ENCODE assay signal across 1 cellular context in the genomic region with DNA sequence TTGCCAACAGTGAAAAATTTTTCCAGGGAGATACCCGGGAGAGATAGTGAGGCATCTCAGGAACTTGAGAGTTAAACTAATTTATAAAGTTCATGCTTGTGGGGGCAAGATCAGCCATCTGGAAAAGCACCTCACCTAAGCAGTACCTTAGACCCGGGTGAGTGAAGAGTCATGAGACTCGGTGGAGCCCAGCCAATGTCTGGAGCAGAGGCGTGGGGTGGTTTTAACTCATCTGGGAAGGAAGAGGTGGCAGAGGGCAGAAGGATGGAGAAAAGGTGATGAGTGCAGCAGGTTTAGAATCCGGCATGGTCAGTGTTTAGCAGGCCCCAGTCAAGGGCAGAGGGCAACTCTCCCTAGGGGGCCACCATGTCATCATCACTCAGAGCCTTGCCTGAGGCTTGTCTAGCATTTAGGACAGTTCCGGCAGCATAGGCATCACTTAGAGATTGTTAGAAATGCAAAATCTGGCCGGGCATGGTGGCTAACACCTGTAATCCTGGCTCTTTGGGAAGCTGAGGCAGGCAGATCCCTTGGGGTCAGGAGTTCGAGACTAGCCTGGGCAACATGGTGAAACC.
TF ChIP-seq lines count a peak whose summit lies in the region.

No MANE protein-coding gene starts in this region.

TF ChIP-seq in IMR-90, 13 proteins besides CTCF, POLR2A, EP300 and RAD21:
- TF ChIP-seq CEBPB (IDR thresholded peaks at IDR 0.05; ENCODE audit: low read depth, low read length), result no peak
- TF ChIP-seq, protein P1, sequence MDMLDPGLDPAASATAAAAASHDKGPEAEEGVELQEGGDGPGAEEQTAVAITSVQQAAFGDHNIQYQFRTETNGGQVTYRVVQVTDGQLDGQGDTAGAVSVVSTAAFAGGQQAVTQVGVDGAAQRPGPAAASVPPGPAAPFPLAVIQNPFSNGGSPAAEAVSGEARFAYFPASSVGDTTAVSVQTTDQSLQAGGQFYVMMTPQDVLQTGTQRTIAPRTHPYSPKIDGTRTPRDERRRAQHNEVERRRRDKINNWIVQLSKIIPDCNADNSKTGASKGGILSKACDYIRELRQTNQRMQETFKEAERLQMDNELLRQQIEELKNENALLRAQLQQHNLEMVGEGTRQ (IDR thresholded peaks at IDR 0.05; ENCODE audit: low read depth, low read length), result no peak
- TF ChIP-seq NFE2L2 (IDR thresholded peaks at IDR 0.05; ENCODE audit: low read depth, low read length), result no peak
- TF ChIP-seq, protein P2, sequence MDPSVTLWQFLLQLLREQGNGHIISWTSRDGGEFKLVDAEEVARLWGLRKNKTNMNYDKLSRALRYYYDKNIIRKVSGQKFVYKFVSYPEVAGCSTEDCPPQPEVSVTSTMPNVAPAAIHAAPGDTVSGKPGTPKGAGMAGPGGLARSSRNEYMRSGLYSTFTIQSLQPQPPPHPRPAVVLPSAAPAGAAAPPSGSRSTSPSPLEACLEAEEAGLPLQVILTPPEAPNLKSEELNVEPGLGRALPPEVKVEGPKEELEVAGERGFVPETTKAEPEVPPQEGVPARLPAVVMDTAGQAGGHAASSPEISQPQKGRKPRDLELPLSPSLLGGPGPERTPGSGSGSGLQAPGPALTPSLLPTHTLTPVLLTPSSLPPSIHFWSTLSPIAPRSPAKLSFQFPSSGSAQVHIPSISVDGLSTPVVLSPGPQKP (IDR thresholded peaks at IDR 0.05; ENCODE audit: borderline replicate concordance, low read depth, low read length), result no peak
- no peak for TF ChIP-seq MAZ (IDR thresholded peaks at IDR 0.05; ENCODE audit: borderline replicate concordance, low read depth, low read length)
- TF ChIP-seq RCOR1 (IDR thresholded peaks at IDR 0.05; ENCODE audit: insufficient replicate concordance, low read length), result no peak
- no peak for TF ChIP-seq CHD1 (IDR thresholded peaks at IDR 0.05; ENCODE audit: low read depth, low read length)
- TF ChIP-seq RFX5 (IDR thresholded peaks at IDR 0.05; ENCODE audit: low read depth, low read length), result no peak
- TF ChIP-seq MXI1 (IDR thresholded peaks at IDR 0.05; ENCODE audit: borderline replicate concordance, low read depth, low read length), result no peak
- TF ChIP-seq BHLHE40 (IDR thresholded peaks at IDR 0.05; ENCODE audit: low read depth, low read length), result no peak
- no peak for TF ChIP-seq SMC3 (IDR thresholded peaks at IDR 0.05; ENCODE audit: low read depth, low read length)
- no peak for TF ChIP-seq FOS (IDR thresholded peaks at IDR 0.05; ENCODE audit: low read depth, low read length)
- TF ChIP-seq MAFK (IDR thresholded peaks at IDR 0.05; ENCODE audit: low read depth, low read length), result no peak
TF ChIP-seq in IMR-90: peak in this region for 0.
